ENCODE assay signal across 9 cellular contexts in genomic region chr13:28719656-28720055, GRCh38. TPM values are rescaled to one million over a fixed set of nuclear protein-coding genes. Genes with fewer than 3 reads are reported as not detected.
A peak's percentile ranks its signal among the peaks of the same experiment; 100 is the strongest.
DNase-seq lines count a peak whose midpoint lies in the region; ATAC-seq and TF ChIP-seq lines count a peak whose summit lies in the region.
"Had no signal": no experiment of that assay in that cellular context is flagged by ENCODE, and none has a peak within 500 bp of the region (broad histone marks: within the 10 kb centered on the region; RNA-seq: fewer than 3 reads in every experiment).

No MANE protein-coding gene starts in this region.

- H4K20me1 ChIP-seq in BLaER1, result no peaks in the 10 kb centered on the region

- no peak overlapping the region for H3K27ac ChIP-seq in BLaER1
- no peak overlapping the region for H3K27ac ChIP-seq in ovary

- H3K27ac Mint-ChIP-seq in dendritic cell treated with granulocyte-macrophage colony-stimulating factor and Interleukin-4, amounts not matched to agents 40 ng/mL and 50 ng/mL, for 4 days, result peak overlapping the region; percentile 95
- H3K27ac Mint-ChIP-seq in nephron, result peak overlapping the region; percentile 69 to 83 (median 77)

- H3K4me3 Mint-ChIP-seq in dendritic cell treated with granulocyte-macrophage colony-stimulating factor and Interleukin-4, amounts not matched to agents 40 ng/mL and 50 ng/mL, for 4 days, result peak overlapping the region; percentile 94
- peak overlapping the region; percentile 89 to 93 (median 91) for H3K4me3 Mint-ChIP-seq in nephron

- DNase-seq in M059J (ENCODE audit: low read depth), result peak; percentile 79
- no peak for DNase-seq in ovary

- ATAC-seq in GM21515 (IDR thresholded peaks at IDR 0.05; ENCODE audit: unreplicated experiment) (no peak), HG02840 (IDR thresholded peaks at IDR 0.05; ENCODE audit: low FRiP score, unreplicated experiment) (no peak), HG03521 (IDR thresholded peaks at IDR 0.05; ENCODE audit: unreplicated experiment) (no peak)

- peaks cover 38% of the 10 kb centered on the region for H3K4me1 Mint-ChIP-seq in dendritic cell treated with granulocyte-macrophage colony-stimulating factor and Interleukin-4, amounts not matched to agents 40 ng/mL and 50 ng/mL, for 4 days (ENCODE audit: low read depth)
- H3K4me1 Mint-ChIP-seq in nephron, result peaks cover 8% of the 10 kb centered on the region

- TF ChIP-seq CTCF in nephron (IDR thresholded peaks at IDR 0.05; ENCODE audit: unreplicated experiment in 3 of 3) (no peak), ovary (IDR thresholded peaks at IDR 0.05) (no peak)

- no peak for TF ChIP-seq POLR2A in ovary (IDR thresholded peaks at IDR 0.05)

- H3K36me3 Mint-ChIP-seq in dendritic cell treated with granulocyte-macrophage colony-stimulating factor and Interleukin-4, amounts not matched to agents 40 ng/mL and 50 ng/mL, for 4 days (ENCODE audit: low read depth), result peaks cover 53% of the 10 kb centered on the region
- no peaks in the 10 kb centered on the region for H3K36me3 Mint-ChIP-seq in nephron (ENCODE audit: low read depth)

- H3K36me3 ChIP-seq in BLaER1 (no peaks in the 10 kb centered on the region), ovary (no peaks in the 10 kb centered on the region)
- H3K36me3 ChIP-seq: neutrophil had no signal

- H3K9me3 Mint-ChIP-seq in dendritic cell treated with granulocyte-macrophage colony-stimulating factor and Interleukin-4, amounts not matched to agents 40 ng/mL and 50 ng/mL, for 4 days, result no peaks in the 10 kb centered on the region
- no peaks in the 10 kb centered on the region for H3K9me3 Mint-ChIP-seq in nephron

- intact Hi-C loops in dendritic cell treated with granulocyte-macrophage colony-stimulating factor and Interleukin-4, amounts not matched to agents 40 ng/mL and 50 ng/mL, for 4 days (cut with micrococcal nuclease), result loop anchor here (5.0 kb wide), 1 partner anchor 37 kb away; no protein-coding TSS in a partner anchor
- intact Hi-C loops in ovary (cut with DNase I), result no loop called here

- no peak overlapping the region for H3K9ac ChIP-seq in BLaER1

- peaks cover 6% of the 10 kb centered on the region; the same call in 1 of the 2 replicates for H3K4me1 ChIP-seq in BLaER1
- no peaks in the 10 kb centered on the region for H3K4me1 ChIP-seq in ovary (ENCODE audit: insufficient read depth)

- H3K4me3 ChIP-seq in BLaER1, result peak overlapping the region; percentile 74
- no peak overlapping the region for H3K4me3 ChIP-seq in ovary

- H3K9me3 ChIP-seq in BLaER1, result peaks cover 15% of the 10 kb centered on the region
- H3K9me3 ChIP-seq in ovary, result no peaks in the 10 kb centered on the region
- H3K9me3 ChIP-seq: neutrophil had no signal

- H3K27me3 ChIP-seq in BLaER1 (peaks cover 20% of the 10 kb centered on the region), ovary (no peaks in the 10 kb centered on the region)

- TF ChIP-seq EP300 in ovary (IDR thresholded peaks at IDR 0.05), result no peak

- peaks cover 3% of the 10 kb centered on the region for H3K27me3 Mint-ChIP-seq in dendritic cell treated with granulocyte-macrophage colony-stimulating factor and Interleukin-4, amounts not matched to agents 40 ng/mL and 50 ng/mL, for 4 days
- H3K27me3 Mint-ChIP-seq in nephron (ENCODE audit: low read depth), result peaks cover 46% of the 10 kb centered on the region

- peak overlapping the region; percentile 76 for H3K4me2 ChIP-seq in BLaER1

- 26 to 39% (median 32%) methylated on average over 6 of the region's 6 CpGs for WGBS in ovary, 3 donors

RNA-seq across cellular contexts. Expression of gene SLC46A3, which starts 0.9 kb away (rescaled TPM):
- total RNA-seq in M059J (2014; rRNA removed; shearing (Covaris generic)), result 7.0 and 9.0 TPM in 2 replicates
- total RNA-seq in ovary, result 10 to 100 TPM in 1 of 7 donors, 1 to 10 TPM in 6; 3.3 to 16.1 (median 6.8) TPM
- polyA plus RNA-seq in ovary, result 10 to 100 TPM in 1 of 2 donors, 1 to 10 TPM in 1; 5.2 to 44.9 TPM
